In genomic region chr5:147956842-147957223, GRCh38 we compare ENCODE assay signal across 15 cellular contexts. TPM values are rescaled to one million over a fixed set of nuclear protein-coding genes. Genes with fewer than 3 reads are reported as not detected.
DNase-seq lines count a peak whose midpoint lies in the region; ATAC-seq and TF ChIP-seq lines count a peak whose summit lies in the region.
"Had no signal": no experiment of that assay in that cellular context is flagged by ENCODE, and none has a peak within 500 bp of the region (broad histone marks: within the 10 kb centered on the region; RNA-seq: fewer than 3 reads in every experiment).

No MANE protein-coding gene starts in this region.

- H3K9me3 ChIP-seq in RWPE2 (ENCODE audit: severe bottlenecking), result no peaks in the 10 kb centered on the region
- no peaks in the 10 kb centered on the region for H3K9me3 ChIP-seq in esophagus (ENCODE audit: control insufficient read depth in 2 of 2, insufficient read depth in 1 of 2, low read depth in 1 of 2, low read length in 1 of 2)
- no peaks in the 10 kb centered on the region for H3K9me3 ChIP-seq in smooth muscle cell (replicated peaks; ENCODE audit: low read depth)
- H3K9me3 ChIP-seq in uterus, result no peaks in the 10 kb centered on the region
- H3K9me3 ChIP-seq: BLaER1 had no signal

- no peaks in the 10 kb centered on the region for H3K9me2 ChIP-seq in GM23338 (ENCODE audit: insufficient read depth)

- no peak for DNase-seq in GM23338 (ENCODE audit: low spot score)
- no peak for DNase-seq in RWPE2 (ENCODE audit: low spot score)
- DNase-seq in smooth muscle cell (lab: John Stamatoyannopoulos, UW; ENCODE audit: unreplicated experiment), result no peak
- DNase-seq in uterus, result no peak
- no peak for DNase-seq in SHP77 treated with DMSO at 0.1 percent for 48 hours (lab: John Stamatoyannopoulos, UW)
- no peak for DNase-seq in activated gamma-delta T cell (lab: John Stamatoyannopoulos, UW)
- DNase-seq: 8988T; AML-193; CD4-positive, CD25-positive, alpha-beta regulatory T cell; GF-D8; IMR-90 had no signal

- H3F3A ChIP-seq in GM23338 (replicated peaks; ENCODE audit: low read depth) (no peaks in the 10 kb centered on the region), smooth muscle cell (ENCODE audit: low read depth) (no peaks in the 10 kb centered on the region)

- no peak for ATAC-seq in GM23338
- peak; percentile 90 for ATAC-seq in RWPE2 (ENCODE audit: low read depth)

- H3K4me3 ChIP-seq in GM23338 (no peak overlapping the region), RWPE2 (ENCODE audit: severe bottlenecking) (no peak overlapping the region), esophagus (ENCODE audit: low read depth in 1 of 2, low read length in 2 of 2) (peak overlapping the region in 1 of 2 donors; percentile 1), smooth muscle cell (no peak overlapping the region), uterus (no peak overlapping the region)
- H3K4me3 ChIP-seq: BLaER1 had no signal

- H3K9ac ChIP-seq in smooth muscle cell (ENCODE audit: low read depth), result no peak overlapping the region
- H3K9ac ChIP-seq: BLaER1 had no signal

- TF ChIP-seq POLR2A in uterus (IDR thresholded peaks at IDR 0.05), result no peak

- H2AFZ ChIP-seq in GM23338 (no peak overlapping the region), smooth muscle cell (ENCODE audit: low read depth) (no peak overlapping the region)

- H3K27me3 Mint-ChIP-seq in GM23338 (ENCODE audit: insufficient read depth, low read depth, poor library complexity), result no peaks in the 10 kb centered on the region
- H3K27me3 Mint-ChIP-seq: CD4-positive, CD25-positive, alpha-beta regulatory T cell had no signal

- H3K4me3 Mint-ChIP-seq in GM23338, result no peak overlapping the region
- H3K4me3 Mint-ChIP-seq: CD4-positive, CD25-positive, alpha-beta regulatory T cell had no signal

- peaks cover 4% of the 10 kb centered on the region; the same call in 1 of the 2 replicates for H3K4me1 ChIP-seq in GM23338 (ENCODE audit: insufficient read depth)
- peaks cover 21% of the 10 kb centered on the region for H3K4me1 ChIP-seq in RWPE2 (ENCODE audit: insufficient read depth, poor library complexity, severe bottlenecking)
- peaks cover 0 to 2% of the 10 kb centered on the region in 2 donors for H3K4me1 ChIP-seq in esophagus (ENCODE audit: control insufficient read depth in 2 of 2, insufficient read depth in 2 of 2, low read length in 1 of 2)
- H3K4me1 ChIP-seq in smooth muscle cell (ENCODE audit: low read depth), result no peaks in the 10 kb centered on the region
- no peaks in the 10 kb centered on the region for H3K4me1 ChIP-seq in uterus
- H3K4me1 ChIP-seq: BLaER1 had no signal

- peaks cover 5% of the 10 kb centered on the region; the same call in 2 of the 3 replicates for H3K36me3 Mint-ChIP-seq in GM23338 (ENCODE audit: low read depth)
- H3K36me3 Mint-ChIP-seq: CD4-positive, CD25-positive, alpha-beta regulatory T cell had no signal

- WGBS in esophagus, 2 donors, result 34 to 50% methylated on average over 2 of the region's 2 CpGs
- WGBS in smooth muscle cell (ENCODE audit: low lambda C conversion rate), result 77% methylated on average over 2 of the region's 2 CpGs

- H3K9me3 Mint-ChIP-seq in GM23338, result peaks cover 4% of the 10 kb centered on the region; the same call in 2 of the 3 replicates

- TF ChIP-seq CTCF in GM23338 (conservative IDR thresholded peaks at IDR 0.05; ENCODE audit: low read depth in 2 of 2), result no peak
- TF ChIP-seq CTCF in RWPE2 (IDR thresholded peaks at IDR 0.05; ENCODE audit: poor library complexity, severe bottlenecking), result no peak
- TF ChIP-seq CTCF in smooth muscle cell (IDR thresholded peaks at IDR 0.05; ENCODE audit: borderline replicate concordance, insufficient read depth, poor library complexity, severe bottlenecking), result no peak
- TF ChIP-seq CTCF in uterus (IDR thresholded peaks at IDR 0.05), result no peak

- H3K27ac Mint-ChIP-seq in GM23338, result peak overlapping the region; percentile 42; the same call in 1 of the 2 replicates
- H3K27ac Mint-ChIP-seq: CD4-positive, CD25-positive, alpha-beta regulatory T cell had no signal

- H4K20me1 ChIP-seq in GM23338 (replicated peaks; ENCODE audit: insufficient read depth) (no peaks in the 10 kb centered on the region; the same call in 1 of the 2 replicates), smooth muscle cell (ENCODE audit: low read depth) (no peaks in the 10 kb centered on the region)
- H4K20me1 ChIP-seq: BLaER1 had no signal

- no peaks in the 10 kb centered on the region; the same call in 1 of the 2 replicates for H3K79me2 ChIP-seq in GM23338 (replicated peaks; ENCODE audit: insufficient read depth)
- no peaks in the 10 kb centered on the region for H3K79me2 ChIP-seq in smooth muscle cell (ENCODE audit: low read depth)

- H3K4me2 ChIP-seq in GM23338, result no peak overlapping the region
- H3K4me2 ChIP-seq in smooth muscle cell, result no peak overlapping the region
- H3K4me2 ChIP-seq: BLaER1 had no signal

- H3K36me3 ChIP-seq in GM23338 (ENCODE audit: insufficient read depth) (no peaks in the 10 kb centered on the region), RWPE2 (ENCODE audit: low read depth) (no peaks in the 10 kb centered on the region), esophagus (ENCODE audit: control insufficient read depth in 2 of 2, insufficient read depth in 2 of 2, low read length in 1 of 2) (no peaks in the 10 kb centered on the region), smooth muscle cell (ENCODE audit: low read depth) (no peaks in the 10 kb centered on the region), uterus (no peaks in the 10 kb centered on the region)
- H3K36me3 ChIP-seq: BLaER1 had no signal

- H3K27me3 ChIP-seq in GM23338 (ENCODE audit: insufficient read depth) (no peaks in the 10 kb centered on the region), RWPE2 (ENCODE audit: insufficient read depth, poor library complexity, severe bottlenecking) (no peaks in the 10 kb centered on the region), esophagus (ENCODE audit: control insufficient read depth in 1 of 2, insufficient read depth in 2 of 2, low read length in 2 of 2) (no peaks in the 10 kb centered on the region), smooth muscle cell (ENCODE audit: low read depth) (no peaks in the 10 kb centered on the region), uterus (no peaks in the 10 kb centered on the region)
- H3K27me3 ChIP-seq: BLaER1 had no signal

- H3K4me1 Mint-ChIP-seq in GM23338, result peaks cover 7% of the 10 kb centered on the region; the same call in 2 of the 3 replicates
- H3K4me1 Mint-ChIP-seq: CD4-positive, CD25-positive, alpha-beta regulatory T cell had no signal

- intact Hi-C loops in uterus (cut with DNase I; ENCODE audit: low total_unique reads), result no loop called here

- no peak overlapping the region for H3K27ac ChIP-seq in GM23338 (ENCODE audit: low read depth)
- H3K27ac ChIP-seq in RWPE2 (ENCODE audit: poor library complexity, severe bottlenecking), result peak overlapping the region; percentile 71
- H3K27ac ChIP-seq in esophagus (ENCODE audit: low read depth in 2 of 2, low read length in 1 of 2), result peak overlapping the region; percentile 64 to 66
- H3K27ac ChIP-seq in smooth muscle cell (ENCODE audit: low read depth), result peak overlapping the region; percentile 35
- no peak overlapping the region for H3K27ac ChIP-seq in uterus
- H3K27ac ChIP-seq: BLaER1 had no signal

TF ChIP-seq in GM23338, 12 proteins besides CTCF, POLR2A, EP300 and RAD21:
- no peak for TF ChIP-seq CREB1 (CRISPR knock-in tag; IDR thresholded peaks at IDR 0.05; ENCODE audit: low read depth)
- TF ChIP-seq, protein P1, sequence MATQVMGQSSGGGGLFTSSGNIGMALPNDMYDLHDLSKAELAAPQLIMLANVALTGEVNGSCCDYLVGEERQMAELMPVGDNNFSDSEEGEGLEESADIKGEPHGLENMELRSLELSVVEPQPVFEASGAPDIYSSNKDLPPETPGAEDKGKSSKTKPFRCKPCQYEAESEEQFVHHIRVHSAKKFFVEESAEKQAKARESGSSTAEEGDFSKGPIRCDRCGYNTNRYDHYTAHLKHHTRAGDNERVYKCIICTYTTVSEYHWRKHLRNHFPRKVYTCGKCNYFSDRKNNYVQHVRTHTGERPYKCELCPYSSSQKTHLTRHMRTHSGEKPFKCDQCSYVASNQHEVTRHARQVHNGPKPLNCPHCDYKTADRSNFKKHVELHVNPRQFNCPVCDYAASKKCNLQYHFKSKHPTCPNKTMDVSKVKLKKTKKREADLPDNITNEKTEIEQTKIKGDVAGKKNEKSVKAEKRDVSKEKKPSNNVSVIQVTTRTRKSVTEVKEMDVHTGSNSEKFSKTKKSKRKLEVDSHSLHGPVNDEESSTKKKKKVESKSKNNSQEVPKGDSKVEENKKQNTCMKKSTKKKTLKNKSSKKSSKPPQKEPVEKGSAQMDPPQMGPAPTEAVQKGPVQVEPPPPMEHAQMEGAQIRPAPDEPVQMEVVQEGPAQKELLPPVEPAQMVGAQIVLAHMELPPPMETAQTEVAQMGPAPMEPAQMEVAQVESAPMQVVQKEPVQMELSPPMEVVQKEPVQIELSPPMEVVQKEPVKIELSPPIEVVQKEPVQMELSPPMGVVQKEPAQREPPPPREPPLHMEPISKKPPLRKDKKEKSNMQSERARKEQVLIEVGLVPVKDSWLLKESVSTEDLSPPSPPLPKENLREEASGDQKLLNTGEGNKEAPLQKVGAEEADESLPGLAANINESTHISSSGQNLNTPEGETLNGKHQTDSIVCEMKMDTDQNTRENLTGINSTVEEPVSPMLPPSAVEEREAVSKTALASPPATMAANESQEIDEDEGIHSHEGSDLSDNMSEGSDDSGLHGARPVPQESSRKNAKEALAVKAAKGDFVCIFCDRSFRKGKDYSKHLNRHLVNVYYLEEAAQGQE (IDR thresholded peaks at IDR 0.05; ENCODE audit: unreplicated experiment), result no peak
- TF ChIP-seq NANOG (IDR thresholded peaks at IDR 0.05; ENCODE audit: borderline replicate concordance), result no peak
- no peak for TF ChIP-seq ZNF114 (CRISPR knock-in tag; IDR thresholded peaks at IDR 0.05)
- TF ChIP-seq JUNB (IDR thresholded peaks at IDR 0.05; ENCODE audit: unreplicated experiment), result no peak

RNA-seq across cellular contexts. Expression of gene C5orf46, which starts 50.5 kb away (rescaled TPM):
- not detected in 2 replicates for total RNA-seq in GM23338 (2014; rRNA removed; shearing (Covaris generic))
- polyA plus RNA-seq in GM23338 (2016; fragmentation: Nextera tagmentation; extraction: Ambion mirVana) (0.40 and 0.42 TPM in 2 replicates), esophagus (not detected), smooth muscle cell (10.2 and 43.3 TPM in 2 replicates)
- total RNA-seq in smooth muscle cell (15.1 and 27.1 TPM in 2 replicates), uterus (not detected)
- total RNA-seq: CD4-positive, CD25-positive, alpha-beta regulatory T cell; H7; HT-29; IMR-90 had no signal
- polyA plus RNA-seq: CD4-positive, CD25-positive, alpha-beta regulatory T cell had no signal

Comparison
In these comparisons a context has a peak if more than half of its experiments do, and no peak if none do; other contexts are left out.
1. H3K27ac ChIP-seq: peak in RWPE2 (single experiment), esophagus (2 of 2) and smooth muscle cell (single experiment); none in GM23338 (single experiment) and uterus (0 of 2).
2. RNA of gene C5orf46, which starts 50.5 kb away (total RNA-seq): 15.1 to 27.1 TPM in smooth muscle cell; not detected in GM23338 and not detected in uterus; every median in the first group is over 10 times any median in the second.